ENCODE assay signal across 1 cellular context in the genomic region with DNA sequence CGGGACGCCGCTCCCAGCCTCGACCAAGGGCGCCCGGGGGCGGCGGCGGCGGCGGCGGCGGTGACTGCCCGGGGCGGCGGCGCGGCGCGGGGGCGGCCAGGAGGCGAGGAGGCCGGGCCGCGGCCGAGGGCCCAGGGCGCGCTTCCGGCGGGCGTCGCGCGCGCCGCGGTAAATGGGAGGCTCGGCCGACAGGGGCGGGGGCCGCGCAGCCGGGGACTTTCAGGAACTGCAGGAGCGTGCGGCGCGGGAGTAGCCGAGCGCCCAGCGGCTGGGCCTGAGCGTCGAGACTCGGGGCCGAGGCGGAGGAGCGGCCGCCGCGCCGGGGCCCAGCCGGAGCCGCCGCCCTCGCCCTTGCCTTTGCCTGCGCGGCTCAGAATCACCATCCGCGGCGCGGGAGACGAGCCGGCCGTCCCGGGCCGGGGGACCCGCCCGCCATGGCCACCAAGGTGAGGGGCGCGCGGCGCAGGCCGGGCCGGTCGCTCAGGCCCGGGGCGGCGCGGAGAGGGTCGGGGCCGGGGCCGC.
TF ChIP-seq lines count a peak whose summit lies in the region.

Gene SNX9, plus strand, starts transcription at position 246 of the 522 bp plus-strand sequence. Its CDS starts 189 bp downstream, at position 435.

TF ChIP-seq in SK-N-SH treated with all-trans-retinoic acid at 6 μM for 48 hours, 23 proteins besides CTCF, POLR2A, EP300 and RAD21 (continued from another document):
- TF ChIP-seq TSHZ2 (CRISPR knock-in tag; IDR thresholded peaks at IDR 0.05), result no peak
